11 cellular contexts compared by ENCODE assay signal in genomic region chr3:126267976-126268615, GRCh38.
DNase-seq lines count a peak whose midpoint lies in the region; ATAC-seq, FAIRE-seq and TF ChIP-seq lines count a peak whose summit lies in the region.
"Had no signal": no experiment of that assay in that cellular context is flagged by ENCODE, and none has a peak within 500 bp of the region (broad histone marks: within the 10 kb centered on the region; RNA-seq: fewer than 3 reads in every experiment).

No MANE protein-coding gene starts in this region.

- H3K4me1 ChIP-seq in adipocyte (ENCODE audit: control insufficient read depth, insufficient read depth, low read length) (peaks cover 41% of the 10 kb centered on the region), upper lobe of left lung (peaks cover 18 to 50% (median 41%) of the 10 kb centered on the region in 4 donors)

- H3K9me3 ChIP-seq in adipocyte (ENCODE audit: control insufficient read depth, low read length) (no peaks in the 10 kb centered on the region), neural cell (ENCODE audit: low read length) (no peaks in the 10 kb centered on the region), upper lobe of left lung (no peaks in the 10 kb centered on the region)

- no peak overlapping the region for H3K4me3 Mint-ChIP-seq in effector memory CD8-positive, alpha-beta T cell
- H3K4me3 Mint-ChIP-seq: stimulated activated effector memory CD8-positive, alpha-beta T cell treated with anti-CD3 and anti-CD28 coated beads, Interleukin-12 subunit alpha, Interleukin-12 subunit beta, amount 100 ng/mL, for 72 hours had no signal

- H3F3A ChIP-seq in neural cell (ENCODE audit: insufficient read depth, low read length, poor library complexity, severe bottlenecking): no peaks in the 10 kb centered on the region

- H3K27me3 ChIP-seq in adipocyte (replicated peaks; ENCODE audit: control insufficient read depth, insufficient read depth, low read length) (no peaks in the 10 kb centered on the region), neural cell (ENCODE audit: insufficient read depth, low read depth, low read length) (no peaks in the 10 kb centered on the region), upper lobe of left lung (no peaks in the 10 kb centered on the region)

- no peak overlapping the region for H2AFZ ChIP-seq in neural cell (ENCODE audit: low read depth, low read length)

- TF ChIP-seq RAD21 in neural cell (conservative IDR thresholded peaks at IDR 0.05): no peak

- whole genome bisulfite sequencing in upper lobe of left lung, 2 donors: 58 to 64% methylated on average over 15 of the region's 15 CpGs

- H3K4me3 ChIP-seq in adipocyte (ENCODE audit: low read length): peak overlapping the region; percentile 67
- peak overlapping the region; percentile 65 for H3K4me3 ChIP-seq in neural cell (ENCODE audit: low read length)
- peak overlapping the region in 3 of 4 donors; percentile 27 to 35 (median 33) for H3K4me3 ChIP-seq in upper lobe of left lung

- H4K20me1 ChIP-seq in neural cell (ENCODE audit: insufficient read depth): no peaks in the 10 kb centered on the region

- H3K36me3 ChIP-seq in adipocyte (ENCODE audit: control insufficient read depth, insufficient read depth, low read length, severe bottlenecking) (no peaks in the 10 kb centered on the region), neural cell (ENCODE audit: insufficient read depth, low read length) (no peaks in the 10 kb centered on the region), upper lobe of left lung (no peaks in the 10 kb centered on the region)

- no peaks in the 10 kb centered on the region for H3K36me3 Mint-ChIP-seq in effector memory CD8-positive, alpha-beta T cell (ENCODE audit: insufficient read depth)
- H3K36me3 Mint-ChIP-seq: stimulated activated effector memory CD8-positive, alpha-beta T cell treated with anti-CD3 and anti-CD28 coated beads, Interleukin-12 subunit alpha, Interleukin-12 subunit beta, amount 100 ng/mL, for 72 hours had no signal

- peak; percentile 6 for ATAC-seq in esophagus mucosa
- ATAC-seq in upper lobe of left lung (ENCODE audit: low FRiP score in 2 of 2): no peak
- ATAC-seq in effector memory CD8-positive, alpha-beta T cell (replicated peaks): no peak

- no peak for TF ChIP-seq EP300 in neural cell (conservative IDR thresholded peaks at IDR 0.05; ENCODE audit: poor library complexity, severe bottlenecking)
- no peak for TF ChIP-seq EP300 in upper lobe of left lung (IDR thresholded peaks at IDR 0.05)

- TF ChIP-seq POLR2A in upper lobe of left lung (IDR thresholded peaks at IDR 0.05): no peak

- no peaks in the 10 kb centered on the region for H3K9me2 ChIP-seq in neural cell (ENCODE audit: insufficient read depth, low read length)

- H3K27me3 Mint-ChIP-seq in effector memory CD8-positive, alpha-beta T cell: peaks cover 58 to 79% of the 10 kb centered on the region in 2 donors

- H3K27ac ChIP-seq in neural cell (ENCODE audit: low read length) (no peak overlapping the region), upper lobe of left lung (peak overlapping the region; percentile 79 to 85 (median 82))

- no peak overlapping the region for H3K4me2 ChIP-seq in neural cell (ENCODE audit: low read length)

- H3K27ac Mint-ChIP-seq in effector memory CD8-positive, alpha-beta T cell: no peak overlapping the region
- H3K27ac Mint-ChIP-seq: stimulated activated effector memory CD8-positive, alpha-beta T cell treated with anti-CD3 and anti-CD28 coated beads, Interleukin-12 subunit alpha, Interleukin-12 subunit beta, amount 100 ng/mL, for 72 hours had no signal

- no peaks in the 10 kb centered on the region for H3K9me3 Mint-ChIP-seq in effector memory CD8-positive, alpha-beta T cell
- H3K9me3 Mint-ChIP-seq: stimulated activated effector memory CD8-positive, alpha-beta T cell treated with anti-CD3 and anti-CD28 coated beads, Interleukin-12 subunit alpha, Interleukin-12 subunit beta, amount 100 ng/mL, for 72 hours had no signal

- no peak for FAIRE-seq in GM19239 (lab: Jason Lieb, UNC)
- FAIRE-seq: TTC549 had no signal

- no peak for DNase-seq in adipocyte (ENCODE audit: low read depth)
- no peak for DNase-seq in upper lobe of left lung
- DNase-seq in NCI-H1105 (lab: John Stamatoyannopoulos, UW): no peak
- DNase-seq in effector memory CD8-positive, alpha-beta T cell: no peak
- DNase-seq in GM19239 (ENCODE audit: insufficient read length, low spot score): no peak
- DNase-seq: activated naive CD4-positive, alpha-beta T cell; NCI-H774 had no signal

- TF ChIP-seq CTCF in neural cell (IDR thresholded peaks at IDR 0.05; ENCODE audit: poor library complexity, severe bottlenecking) (no peak), upper lobe of left lung (IDR thresholded peaks at IDR 0.05) (no peak)

- no peaks in the 10 kb centered on the region for H3K79me2 ChIP-seq in neural cell (replicated peaks; ENCODE audit: insufficient read depth, low read length)

- H3K4me1 Mint-ChIP-seq in effector memory CD8-positive, alpha-beta T cell (ENCODE audit: low read depth in 2 of 2): peaks cover 0 to 2% of the 10 kb centered on the region in 2 donors

- H3K9ac ChIP-seq in adipocyte (ENCODE audit: low read length): peak overlapping the region; percentile 81
- no peak overlapping the region for H3K9ac ChIP-seq in neural cell (ENCODE audit: low read length)

TF ChIP-seq in neural cell, 6 proteins besides CTCF, POLR2A, EP300 and RAD21:
- TF ChIP-seq TAF1 (IDR thresholded peaks at IDR 0.05; ENCODE audit: low read depth) (no peak), EZH2 (IDR thresholded peaks at IDR 0.05; ENCODE audit: borderline replicate concordance, insufficient read depth, low read length, poor library complexity, severe bottlenecking) (no peak), SMC3 (conservative IDR thresholded peaks at IDR 0.05; ENCODE audit: poor library complexity) (no peak), POLR2AphosphoS5 (IDR thresholded peaks at IDR 0.05) (no peak), REST (IDR thresholded peaks at IDR 0.05; ENCODE audit: borderline replicate concordance) (no peak), MXI1 (conservative IDR thresholded peaks at IDR 0.05; ENCODE audit: poor library complexity, severe bottlenecking) (no peak)
